Comparison of ENCODE assay signal across 18 cellular contexts in genomic region chr7:97513326-97513725, GRCh38.
DNase-seq lines count a peak whose midpoint lies in the region; ATAC-seq lines count a peak whose summit lies in the region.
"Had no signal": no experiment of that assay in that cellular context is flagged by ENCODE, and none has a peak within 500 bp of the region (broad histone marks: within the 10 kb centered on the region; RNA-seq: fewer than 3 reads in every experiment).

No MANE protein-coding gene starts in this region.

- H4K12ac ChIP-seq in trophoblast cell (ENCODE audit: low read depth, low read length): no peak overlapping the region

- H3K79me2 ChIP-seq in trophoblast cell (ENCODE audit: control insufficient read depth, insufficient read depth, low read length, poor library complexity): no peaks in the 10 kb centered on the region

- H3K23ac ChIP-seq in trophoblast cell (ENCODE audit: low read length): no peak overlapping the region

- H3K9me3 ChIP-seq in trophoblast cell (ENCODE audit: insufficient read depth, low read depth, low read length): no peaks in the 10 kb centered on the region
- H3K9me3 ChIP-seq: testis had no signal

- no peaks in the 10 kb centered on the region for H3K27me3 ChIP-seq in trophoblast cell (ENCODE audit: insufficient read depth, low read length)
- H3K27me3 ChIP-seq: testis had no signal

- no peak overlapping the region for H4K91ac ChIP-seq in trophoblast cell (ENCODE audit: low read depth, low read length)

- no peaks in the 10 kb centered on the region for H3K79me1 ChIP-seq in trophoblast cell (ENCODE audit: low read length)

- H3K27me3 Mint-ChIP-seq in stimulated activated naive B cell treated with anti-CD40 and anti-IgM and Interleukin-4, amounts not matched to agents 10 μg/mL and 1 μg/mL and 100 μg/mL, for 72 hours: no peaks in the 10 kb centered on the region

- no peaks in the 10 kb centered on the region for H3K36me3 ChIP-seq in trophoblast cell (ENCODE audit: control insufficient read depth in 1 of 2, insufficient read depth in 2 of 2, low read length in 2 of 2)

- H2BK5ac ChIP-seq in trophoblast cell (ENCODE audit: low read depth, low read length, poor library complexity): no peak overlapping the region

- H3K4me3 ChIP-seq in trophoblast cell (ENCODE audit: low read depth, low read length): no peak overlapping the region
- H3K4me3 ChIP-seq: testis had no signal

- DNase-seq in DMS153 (lab: John Stamatoyannopoulos, UW): peak; percentile 2
- no peak for DNase-seq in DMS153 treated with DMSO at 0.1 percent for 48 hours (lab: John Stamatoyannopoulos, UW; ENCODE audit: unreplicated experiment)
- no peak for DNase-seq in stimulated activated naive B cell treated with anti-CD40 and anti-IgM and Interleukin-4, amounts not matched to agents 10 μg/mL and 1 μg/mL and 100 μg/mL, for 72 hours
- no peak for DNase-seq in trophoblast cell
- DNase-seq in activated CD8-positive, alpha-beta memory T cell treated with anti-CD3 and anti-CD28 coated beads, Interleukin-2, amount 50 U/mL, for 4 hours: no peak
- DNase-seq in cortex of kidney (lab: John Stamatoyannopoulos, UW): no peak
- DNase-seq: activated CD4-positive, alpha-beta T cell treated with anti-CD3 and anti-CD28 coated beads, Interleukin-2, amount 50 U/mL, for 48 hours; C1 segment of cervical spinal cord; effector memory CD4-positive, alpha-beta T cell; Kasumi-1; NCI-H187; right cardiac atrium; testis had no signal

- no peak overlapping the region for H3K4me3 Mint-ChIP-seq in stimulated activated naive B cell treated with anti-CD40 and anti-IgM and Interleukin-4, amounts not matched to agents 10 μg/mL and 1 μg/mL and 100 μg/mL, for 72 hours
- H3K4me3 Mint-ChIP-seq: activated T-helper 1 cell treated with anti-CD3 and anti-CD28 coated beads, Interleukin-12 subunit alpha, Interleukin-12 subunit beta, Interleukin-2, Interleukin-4 antibody, amounts not matched to agents 30 ng/mL and 10 ng/mL and 1 ng/mL, durations not matched to agents 14 hours and 24 hours and 36 hours had no signal

- H4K8ac ChIP-seq in trophoblast cell (ENCODE audit: low read depth, low read length): no peak overlapping the region

- H2BK12ac ChIP-seq in trophoblast cell (ENCODE audit: low read length): no peak overlapping the region

- H3K9me3 Mint-ChIP-seq in stimulated activated naive B cell treated with anti-CD40 and anti-IgM and Interleukin-4, amounts not matched to agents 10 μg/mL and 1 μg/mL and 100 μg/mL, for 72 hours: no peaks in the 10 kb centered on the region
- H3K9me3 Mint-ChIP-seq: activated T-helper 1 cell treated with anti-CD3 and anti-CD28 coated beads, Interleukin-12 subunit alpha, Interleukin-12 subunit beta, Interleukin-2, Interleukin-4 antibody, amounts not matched to agents 30 ng/mL and 10 ng/mL and 1 ng/mL, durations not matched to agents 14 hours and 24 hours and 36 hours had no signal

- ATAC-seq in GM21786 (IDR thresholded peaks at IDR 0.05; ENCODE audit: unreplicated experiment) (peak; percentile 72), HG03521 (IDR thresholded peaks at IDR 0.05; ENCODE audit: unreplicated experiment) (peak; percentile 56)
- ATAC-seq in stimulated activated naive B cell treated with anti-CD40 and anti-IgM and Interleukin-4, amounts not matched to agents 10 μg/mL and 1 μg/mL and 100 μg/mL, for 72 hours (replicated peaks): peak; percentile 49 to 51
- ATAC-seq: Panc1, right cardiac atrium had no signal

- H2BK120ac ChIP-seq in trophoblast cell (ENCODE audit: insufficient read depth, low read length, poor library complexity): no peak overlapping the region

- H3K36me3 Mint-ChIP-seq in stimulated activated naive B cell treated with anti-CD40 and anti-IgM and Interleukin-4, amounts not matched to agents 10 μg/mL and 1 μg/mL and 100 μg/mL, for 72 hours: no peaks in the 10 kb centered on the region

- no peak overlapping the region for H3K14ac ChIP-seq in trophoblast cell (ENCODE audit: low read length)

- no peak overlapping the region for H3K4me2 ChIP-seq in trophoblast cell (ENCODE audit: low read length)

- no peak overlapping the region for H2AK5ac ChIP-seq in trophoblast cell (ENCODE audit: low read length)

- no peak overlapping the region for H2AFZ ChIP-seq in trophoblast cell (ENCODE audit: insufficient read depth, low read length, poor library complexity)

- H3K4me1 Mint-ChIP-seq in stimulated activated naive B cell treated with anti-CD40 and anti-IgM and Interleukin-4, amounts not matched to agents 10 μg/mL and 1 μg/mL and 100 μg/mL, for 72 hours: no peaks in the 10 kb centered on the region

- H3K18ac ChIP-seq in trophoblast cell (ENCODE audit: low read length): no peak overlapping the region

- H3K9ac ChIP-seq in trophoblast cell (ENCODE audit: low read length): no peak overlapping the region

- H3K4me1 ChIP-seq in trophoblast cell (ENCODE audit: control insufficient read depth in 1 of 2, insufficient read depth in 2 of 2, low read length in 2 of 2): no peaks in the 10 kb centered on the region
- H3K4me1 ChIP-seq: testis had no signal

- H3K4ac ChIP-seq in trophoblast cell (ENCODE audit: low read depth, low read length): no peak overlapping the region

- H3K27ac Mint-ChIP-seq in stimulated activated naive B cell treated with anti-CD40 and anti-IgM and Interleukin-4, amounts not matched to agents 10 μg/mL and 1 μg/mL and 100 μg/mL, for 72 hours: no peak overlapping the region
- H3K27ac Mint-ChIP-seq: activated T-helper 1 cell treated with anti-CD3 and anti-CD28 coated beads, Interleukin-12 subunit alpha, Interleukin-12 subunit beta, Interleukin-2, Interleukin-4 antibody, amounts not matched to agents 30 ng/mL and 10 ng/mL and 1 ng/mL, durations not matched to agents 14 hours and 24 hours and 36 hours had no signal

- no peak overlapping the region for H3K27ac ChIP-seq in trophoblast cell (ENCODE audit: low read depth, low read length)
- H3K27ac ChIP-seq: 22Rv1, testis had no signal
